Comparison of ENCODE assay signal across 10 cellular contexts in genomic region chr3:121998030-121998580, GRCh38. TPM values are rescaled to one million over a fixed set of nuclear protein-coding genes. Genes with fewer than 3 reads are reported as not detected.
A peak's percentile ranks its signal among the peaks of the same experiment; 100 is the strongest.
DNase-seq lines count a peak whose midpoint lies in the region; ATAC-seq and TF ChIP-seq lines count a peak whose summit lies in the region.
"Had no signal": no experiment of that assay in that cellular context is flagged by ENCODE, and none has a peak within 500 bp of the region (broad histone marks: within the 10 kb centered on the region; RNA-seq: fewer than 3 reads in every experiment).

No MANE protein-coding gene starts in this region.

- H4K8ac ChIP-seq in mesenchymal stem cell (ENCODE audit: low read length): no peak overlapping the region

- H3K4me3 ChIP-seq in GM12865 (ENCODE audit: low read depth, low read length): no peak overlapping the region
- no peak overlapping the region for H3K4me3 ChIP-seq in mesenchymal stem cell (ENCODE audit: insufficient read depth in 1 of 2, low read depth in 1 of 2, low read length in 2 of 2)
- H3K4me3 ChIP-seq: pancreas had no signal

- H3K27ac Mint-ChIP-seq in activated CD4-positive, alpha-beta memory T cell treated with anti-CD3 and anti-CD28 coated beads, Interleukin-2, amount 10 ng/mL, durations not matched to agents 7 days and 5 days: peak overlapping the region; percentile 70
- no peak overlapping the region for H3K27ac Mint-ChIP-seq in activated naive CD4-positive, alpha-beta T cell treated with anti-CD3 and anti-CD28 coated beads for 36 hours
- H3K27ac Mint-ChIP-seq: activated naive CD8-positive, alpha-beta T cell had no signal

- DNase-seq in GM12865 (ENCODE audit: low read depth) (peak; percentile 66), mesenchymal stem cell (peak; percentile 54), cortex of kidney (lab: John Stamatoyannopoulos, UW) (no peak), GM10266 (ENCODE audit: extremely low spot score) (no peak)
- DNase-seq in activated CD4-positive, alpha-beta memory T cell treated with anti-CD3 and anti-CD28 coated beads, Interleukin-2, amount 10 ng/mL, durations not matched to agents 7 days and 5 days: no peak
- DNase-seq in activated naive CD4-positive, alpha-beta T cell treated with anti-CD3 and anti-CD28 coated beads for 36 hours: no peak
- DNase-seq: pancreas had no signal

- POLR2A ChIA-PET in activated CD4-positive, alpha-beta memory T cell treated with anti-CD3 and anti-CD28 coated beads, Interleukin-2, amount 10 ng/mL, durations not matched to agents 7 days and 5 days (lab: Charles Lee): interaction anchor here (1.0 to 1.4 kb wide), 4 partner anchors 15 to 100 kb away, joined by 3 to 4 read pairs (median 4); no protein-coding TSS in a partner anchor

- peaks cover 0 to 2% of the 10 kb centered on the region in 2 experiments for H3K27me3 ChIP-seq in mesenchymal stem cell (ENCODE audit: control insufficient read depth in 1 of 2, insufficient read depth in 1 of 2, low read length in 2 of 2)
- H3K27me3 ChIP-seq: pancreas had no signal

- no peak overlapping the region for H2AK5ac ChIP-seq in mesenchymal stem cell (ENCODE audit: low read length, severe bottlenecking)

- no peak overlapping the region for H2BK12ac ChIP-seq in mesenchymal stem cell (ENCODE audit: low read length in 2 of 2)

- H3K4ac ChIP-seq in mesenchymal stem cell (ENCODE audit: low read depth in 1 of 2, low read length in 2 of 2): no peak overlapping the region

- WGBS in mesenchymal stem cell: 58% methylated on average over 3 of the region's 4 CpGs

- H3K36me3 Mint-ChIP-seq in activated CD4-positive, alpha-beta memory T cell treated with anti-CD3 and anti-CD28 coated beads, Interleukin-2, amount 10 ng/mL, durations not matched to agents 7 days and 5 days (ENCODE audit: low read depth): peaks cover 8% of the 10 kb centered on the region
- H3K36me3 Mint-ChIP-seq in activated naive CD4-positive, alpha-beta T cell treated with anti-CD3 and anti-CD28 coated beads for 36 hours (ENCODE audit: low read depth): no peaks in the 10 kb centered on the region
- H3K36me3 Mint-ChIP-seq: activated naive CD8-positive, alpha-beta T cell had no signal

- H2BK5ac ChIP-seq in mesenchymal stem cell (ENCODE audit: low read depth, low read length, poor library complexity, severe bottlenecking): no peak overlapping the region

- CTCF ChIA-PET in activated CD4-positive, alpha-beta memory T cell treated with anti-CD3 and anti-CD28 coated beads, Interleukin-2, amount 10 ng/mL, durations not matched to agents 7 days and 5 days (lab: Charles Lee): interaction anchor here (0.6 to 1.0 kb wide), 3 partner anchors 22 to 462 kb away, joined by 3 read pairs; no protein-coding TSS in a partner anchor
- CTCF ChIA-PET in activated naive CD4-positive, alpha-beta T cell treated with anti-CD3 and anti-CD28 coated beads for 36 hours (lab: Charles Lee): no interaction called here

- H3K9ac ChIP-seq in mesenchymal stem cell (ENCODE audit: low read length): no peak overlapping the region

- H3K27ac ChIP-seq in mesenchymal stem cell (ENCODE audit: low read length, poor library complexity, severe bottlenecking): no peak overlapping the region

- H4K91ac ChIP-seq in mesenchymal stem cell (ENCODE audit: low read length): no peak overlapping the region

- no peaks in the 10 kb centered on the region for H3K79me1 ChIP-seq in mesenchymal stem cell (replicated peaks; ENCODE audit: low read length, poor library complexity, severe bottlenecking)

- no peak overlapping the region for H2BK120ac ChIP-seq in mesenchymal stem cell (ENCODE audit: low read depth, low read length)

- peaks cover 4% of the 10 kb centered on the region for H3K27me3 Mint-ChIP-seq in activated CD4-positive, alpha-beta memory T cell treated with anti-CD3 and anti-CD28 coated beads, Interleukin-2, amount 10 ng/mL, durations not matched to agents 7 days and 5 days
- H3K27me3 Mint-ChIP-seq in activated naive CD4-positive, alpha-beta T cell treated with anti-CD3 and anti-CD28 coated beads for 36 hours (ENCODE audit: low read depth): peaks cover 3% of the 10 kb centered on the region

- H3K9me3 ChIP-seq in mesenchymal stem cell (ENCODE audit: control insufficient read depth, low read length): no peaks in the 10 kb centered on the region
- H3K9me3 ChIP-seq: pancreas had no signal

- H3K4me1 ChIP-seq in mesenchymal stem cell (ENCODE audit: control insufficient read depth, insufficient read depth, low read depth, low read length): peaks cover 12% of the 10 kb centered on the region

- peaks cover 60% of the 10 kb centered on the region for H3K4me1 Mint-ChIP-seq in activated CD4-positive, alpha-beta memory T cell treated with anti-CD3 and anti-CD28 coated beads, Interleukin-2, amount 10 ng/mL, durations not matched to agents 7 days and 5 days
- peaks cover 20% of the 10 kb centered on the region for H3K4me1 Mint-ChIP-seq in activated naive CD4-positive, alpha-beta T cell treated with anti-CD3 and anti-CD28 coated beads for 36 hours (ENCODE audit: low read depth)

- no peak overlapping the region for H3K14ac ChIP-seq in mesenchymal stem cell (ENCODE audit: low read length in 2 of 2)

- H3K4me2 ChIP-seq in mesenchymal stem cell (ENCODE audit: low read length, poor library complexity, severe bottlenecking): no peak overlapping the region

- H3K18ac ChIP-seq in mesenchymal stem cell (ENCODE audit: low read depth in 1 of 2, low read length in 2 of 2): no peak overlapping the region

- intact Hi-C loops in activated naive CD4-positive, alpha-beta T cell treated with anti-CD3 and anti-CD28 coated beads for 36 hours (cut with micrococcal nuclease): no loop called here

- TF ChIP-seq CTCF in GM12865 (IDR thresholded peaks at IDR 0.05; ENCODE audit: insufficient read depth, low read depth, low read length, missing control alignments) (no peak), GM10266 (IDR thresholded peaks at IDR 0.05; ENCODE audit: control insufficient read depth, insufficient read depth, low read depth, missing control alignments) (no peak)

- no peaks in the 10 kb centered on the region for H3K36me3 ChIP-seq in mesenchymal stem cell (ENCODE audit: control insufficient read depth in 1 of 2, insufficient read depth in 2 of 2, low read depth in 1 of 2, low read length in 2 of 2)

- H3K23ac ChIP-seq in mesenchymal stem cell (ENCODE audit: low read length in 2 of 2): no peak overlapping the region

- peak; percentile 42 for ATAC-seq in HG03342 (IDR thresholded peaks at IDR 0.05; ENCODE audit: unreplicated experiment)
- no peak for ATAC-seq in HG02678 (IDR thresholded peaks at IDR 0.05; ENCODE audit: unreplicated experiment)

- H2AFZ ChIP-seq in mesenchymal stem cell (ENCODE audit: low read depth, low read length): no peak overlapping the region

- H2BK15ac ChIP-seq in mesenchymal stem cell (ENCODE audit: low read depth, poor library complexity, severe bottlenecking): no peak overlapping the region

- H3K4me3 Mint-ChIP-seq in activated CD4-positive, alpha-beta memory T cell treated with anti-CD3 and anti-CD28 coated beads, Interleukin-2, amount 10 ng/mL, durations not matched to agents 7 days and 5 days: no peak overlapping the region
- no peak overlapping the region for H3K4me3 Mint-ChIP-seq in activated naive CD4-positive, alpha-beta T cell treated with anti-CD3 and anti-CD28 coated beads for 36 hours
- H3K4me3 Mint-ChIP-seq: activated naive CD8-positive, alpha-beta T cell had no signal

- no peaks in the 10 kb centered on the region for H3K9me3 Mint-ChIP-seq in activated CD4-positive, alpha-beta memory T cell treated with anti-CD3 and anti-CD28 coated beads, Interleukin-2, amount 10 ng/mL, durations not matched to agents 7 days and 5 days
- no peaks in the 10 kb centered on the region for H3K9me3 Mint-ChIP-seq in activated naive CD4-positive, alpha-beta T cell treated with anti-CD3 and anti-CD28 coated beads for 36 hours

RNA-seq across cellular contexts. Expression of gene ILDR1, which starts 23.9 kb away (rescaled TPM):
- 1 to 10 TPM; 1.6 to 1.7 TPM for total RNA-seq in activated CD4-positive, alpha-beta memory T cell treated with anti-CD3 and anti-CD28 coated beads, Interleukin-2, amount 10 ng/mL, durations not matched to agents 7 days and 5 days
- polyA plus RNA-seq in mesenchymal stem cell (2013, experiment 1 of 2): not detected
- not detected for polyA plus RNA-seq in mesenchymal stem cell (2013, experiment 2 of 2)
- not detected for total RNA-seq in activated naive CD4-positive, alpha-beta T cell treated with anti-CD3 and anti-CD28 coated beads for 36 hours

RNA-seq across cellular contexts. Expression of gene CD86, which starts 57.1 kb away (rescaled TPM):
- 10 to 100 TPM; 21.6 to 21.7 TPM for total RNA-seq in activated CD4-positive, alpha-beta memory T cell treated with anti-CD3 and anti-CD28 coated beads, Interleukin-2, amount 10 ng/mL, durations not matched to agents 7 days and 5 days
- polyA plus RNA-seq in mesenchymal stem cell (2013, experiment 1 of 2): not detected
- polyA plus RNA-seq in mesenchymal stem cell (2013, experiment 2 of 2): not detected
- not detected for total RNA-seq in activated naive CD4-positive, alpha-beta T cell treated with anti-CD3 and anti-CD28 coated beads for 36 hours

Comparison
In these comparisons a context has a peak if more than half of its experiments do, and no peak if none do; other contexts are left out.
1. DNase-seq: peak in GM12865 (single experiment) and mesenchymal stem cell (single experiment); none in activated CD4-positive, alpha-beta memory T cell treated with anti-CD3 and anti-CD28 coated beads, Interleukin-2, amount 10 ng/mL, durations not matched to agents 7 days and 5 days (single experiment), cortex of kidney (single experiment), activated naive CD4-positive, alpha-beta T cell treated with anti-CD3 and anti-CD28 coated beads for 36 hours (single experiment) and GM10266 (single experiment).
2. RNA of gene CD86, which starts 57.1 kb away (total RNA-seq): 21.6 to 21.7 TPM in activated CD4-positive, alpha-beta memory T cell treated with anti-CD3 and anti-CD28 coated beads, Interleukin-2, amount 10 ng/mL, durations not matched to agents 7 days and 5 days; not detected in activated naive CD4-positive, alpha-beta T cell treated with anti-CD3 and anti-CD28 coated beads for 36 hours; every median in the first group is over 10 times any median in the second.